Comparison of ENCODE assay signal across 20 cellular contexts in the genomic region with DNA sequence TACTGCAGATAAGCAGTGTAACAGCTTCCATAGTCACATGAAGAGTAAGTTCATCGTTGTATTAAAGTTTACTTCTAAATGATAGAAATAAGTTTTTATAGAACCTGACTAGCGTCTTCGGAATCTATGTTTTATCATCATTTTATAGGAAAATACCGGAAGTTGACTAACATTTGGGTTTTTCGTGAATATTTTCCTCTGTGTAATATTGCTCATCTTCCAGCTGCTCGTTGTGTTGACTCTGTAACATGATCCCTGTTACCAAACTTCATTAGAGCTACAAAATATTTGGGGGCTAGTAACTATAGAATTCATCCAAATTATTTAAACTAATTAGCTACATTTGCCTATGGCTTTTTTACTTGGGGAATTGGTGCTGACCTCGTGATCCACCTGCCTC.
"Had no signal": no experiment of that assay in that cellular context is flagged by ENCODE, and none has a peak within 500 bp of the region (broad histone marks: within the 10 kb centered on the region; RNA-seq: fewer than 3 reads in every experiment).

No MANE protein-coding gene starts in this region.

- H3K4me1 ChIP-seq: left lung, transverse colon had no signal

- DNase-seq: activated CD4-positive, alpha-beta T cell treated with anti-CD3 and anti-CD28 coated beads, Interleukin-2, amount 10 ng/mL, durations not matched to agents 24 days and 14 days; activated CD4-positive, CD25-positive, alpha-beta regulatory T cell; activated CD8-positive, alpha-beta memory T cell treated with anti-CD3 and anti-CD28 coated beads, Interleukin-2, amount 50 U/mL, for 4 hours; activated CD8-positive, alpha-beta T cell treated with anti-CD3 and anti-CD28 coated beads, Interleukin-2, amount 10 ng/mL, durations not matched to agents 7 days and 5 days; activated effector memory CD4-positive, alpha-beta T cell treated with anti-CD3 and anti-CD28 coated beads, Interleukin-2, amount 50 U/mL, for 16 hours; activated T-cell treated with anti-CD3 and anti-CD28 coated beads, Interleukin-2, amount 50 U/mL, for 48 hours; amniotic stem cell; cerebellar nuclear complex; effector memory CD4-positive, alpha-beta T cell; left lung; mammary epithelial cell; naive B cell; stimulated activated CD4-positive, alpha-beta T cell treated with anti-CD3 and anti-CD28 coated beads, Interleukin-15, amount 100 ng/mL, for 24 hours; stimulated activated CD4-positive, alpha-beta T cell treated with anti-CD3 and anti-CD28 coated beads, Interleukin-4, amount 100 ng/mL, for 1 hour; stimulated activated naive B cell treated with anti-CD40 and anti-IgM and Interleukin-4, amounts not matched to agents 10 μg/mL and 1 μg/mL and 100 μg/mL, for 72 hours; transverse colon had no signal

- H3K4me3 Mint-ChIP-seq: activated CD4-positive, alpha-beta T cell treated with anti-CD3 and anti-CD28 coated beads, Interleukin-2, amount 10 ng/mL, durations not matched to agents 24 days and 14 days; activated CD8-positive, alpha-beta T cell treated with anti-CD3 and anti-CD28 coated beads, Interleukin-2, amount 10 ng/mL, durations not matched to agents 7 days and 5 days; dendritic cell treated with granulocyte-macrophage colony-stimulating factor and Interleukin-4, amounts not matched to agents 40 ng/mL and 50 ng/mL, for 4 days; naive B cell; stimulated activated naive B cell treated with anti-CD40 and anti-IgM and Interleukin-4, amounts not matched to agents 10 μg/mL and 1 μg/mL and 100 μg/mL, for 72 hours had no signal

- H3K9me3 Mint-ChIP-seq: activated CD4-positive, alpha-beta T cell treated with anti-CD3 and anti-CD28 coated beads, Interleukin-2, amount 10 ng/mL, durations not matched to agents 24 days and 14 days; activated naive CD4-positive, alpha-beta T cell treated with anti-CD3 and anti-CD28 coated beads, Interleukin-2, amount 50 U/mL, for 72 hours; brain; dendritic cell treated with granulocyte-macrophage colony-stimulating factor and Interleukin-4, amounts not matched to agents 40 ng/mL and 50 ng/mL, for 4 days; naive B cell; stimulated activated naive B cell treated with anti-CD40 and anti-IgM and Interleukin-4, amounts not matched to agents 10 μg/mL and 1 μg/mL and 100 μg/mL, for 72 hours had no signal

- ATAC-seq: activated CD8-positive, alpha-beta T cell treated with anti-CD3 and anti-CD28 coated beads, Interleukin-2, amount 10 ng/mL, durations not matched to agents 7 days and 5 days; activated naive CD4-positive, alpha-beta T cell treated with anti-CD3 and anti-CD28 coated beads, Interleukin-2, amount 50 U/mL, for 72 hours; left lung; stimulated activated naive B cell treated with anti-CD40 and anti-IgM and Interleukin-4, amounts not matched to agents 10 μg/mL and 1 μg/mL and 100 μg/mL, for 72 hours had no signal

- H3K27me3 Mint-ChIP-seq: activated CD4-positive, alpha-beta T cell treated with anti-CD3 and anti-CD28 coated beads, Interleukin-2, amount 10 ng/mL, durations not matched to agents 24 days and 14 days; brain; dendritic cell treated with granulocyte-macrophage colony-stimulating factor and Interleukin-4, amounts not matched to agents 40 ng/mL and 50 ng/mL, for 4 days; naive B cell; stimulated activated naive B cell treated with anti-CD40 and anti-IgM and Interleukin-4, amounts not matched to agents 10 μg/mL and 1 μg/mL and 100 μg/mL, for 72 hours had no signal

- H3K27ac Mint-ChIP-seq: activated CD4-positive, alpha-beta T cell treated with anti-CD3 and anti-CD28 coated beads, Interleukin-2, amount 10 ng/mL, durations not matched to agents 24 days and 14 days; activated CD8-positive, alpha-beta T cell treated with anti-CD3 and anti-CD28 coated beads, Interleukin-2, amount 10 ng/mL, durations not matched to agents 7 days and 5 days; activated naive CD4-positive, alpha-beta T cell treated with anti-CD3 and anti-CD28 coated beads, Interleukin-2, amount 50 U/mL, for 72 hours; dendritic cell treated with granulocyte-macrophage colony-stimulating factor and Interleukin-4, amounts not matched to agents 40 ng/mL and 50 ng/mL, for 4 days; naive B cell; stimulated activated naive B cell treated with anti-CD40 and anti-IgM and Interleukin-4, amounts not matched to agents 10 μg/mL and 1 μg/mL and 100 μg/mL, for 72 hours had no signal

- H3K27me3 ChIP-seq: left lung, transverse colon had no signal

- FAIRE-seq: keratinocyte had no signal

- H3K9me3 ChIP-seq: left lung, transverse colon had no signal

- H3K4me1 Mint-ChIP-seq: activated CD4-positive, alpha-beta T cell treated with anti-CD3 and anti-CD28 coated beads, Interleukin-2, amount 10 ng/mL, durations not matched to agents 24 days and 14 days; stimulated activated naive B cell treated with anti-CD40 and anti-IgM and Interleukin-4, amounts not matched to agents 10 μg/mL and 1 μg/mL and 100 μg/mL, for 72 hours had no signal

- H3K4me3 ChIP-seq: left lung, transverse colon had no signal

- H3K27ac ChIP-seq: left lung, transverse colon had no signal
